1 cellular context compared by ENCODE assay signal in the genomic region with DNA sequence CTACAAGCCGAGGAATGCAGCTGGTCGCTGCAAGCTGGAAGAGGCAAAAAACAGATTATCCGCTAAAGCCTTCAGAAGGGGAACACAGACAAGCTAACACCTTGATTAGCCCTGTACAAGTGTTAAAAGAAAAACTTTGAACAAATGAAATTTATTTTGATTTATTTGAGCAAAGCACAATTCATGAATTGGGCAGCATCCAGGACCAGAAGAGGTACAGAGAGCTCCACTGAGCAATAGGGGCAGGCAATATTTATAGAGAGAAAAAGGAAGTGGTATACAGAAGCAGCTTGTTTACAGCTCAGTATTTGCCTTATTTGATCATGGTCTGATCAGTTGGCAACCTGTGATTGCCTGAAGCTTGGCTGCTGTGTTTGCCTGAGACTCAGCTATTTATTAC.
TF ChIP-seq lines count a peak whose summit lies in the region.

No MANE protein-coding gene starts in this region.

TF ChIP-seq in GM12878, 131 proteins besides CTCF, POLR2A, EP300 and RAD21:
- TF ChIP-seq SPI1 (IDR thresholded peaks at IDR 0.05; ENCODE audit: borderline replicate concordance, insufficient read depth, low read depth, low read length), result peak; percentile 40; the same call in 1 of the 2 replicates
- no peak for TF ChIP-seq ASH2L (IDR thresholded peaks at IDR 0.05; ENCODE audit: borderline replicate concordance, low read depth)
